11 cellular contexts compared by ENCODE assay signal in genomic region chr20:33687370-33687915, GRCh38. TPM values are rescaled to one million over a fixed set of nuclear protein-coding genes. Genes with fewer than 3 reads are reported as not detected.
DNase-seq lines count a peak whose midpoint lies in the region; ATAC-seq, FAIRE-seq and TF ChIP-seq lines count a peak whose summit lies in the region.
"Had no signal": no experiment of that assay in that cellular context is flagged by ENCODE, and none has a peak within 500 bp of the region (broad histone marks: within the 10 kb centered on the region; RNA-seq: fewer than 3 reads in every experiment).

No MANE protein-coding gene starts in this region.

- no peaks in the 10 kb centered on the region for H3K9me2 ChIP-seq in SK-N-SH

- no peaks in the 10 kb centered on the region for H3K27me3 Mint-ChIP-seq in osteocyte (ENCODE audit: unreplicated experiment)

- no peaks in the 10 kb centered on the region for H3K36me3 Mint-ChIP-seq in osteocyte (ENCODE audit: unreplicated experiment)

- H3K27me3 ChIP-seq in SK-N-SH (ENCODE audit: insufficient read depth): no peaks in the 10 kb centered on the region
- no peaks in the 10 kb centered on the region for H3K27me3 ChIP-seq in GM12878 (replicated peaks in 1 of 2; ENCODE audit: control insufficient read depth in 2 of 2, insufficient read depth in 2 of 2, low read length in 1 of 2)
- no peaks in the 10 kb centered on the region for H3K27me3 ChIP-seq in BE2C

- no peak for TF ChIP-seq CTCF in SK-N-SH (IDR thresholded peaks at IDR 0.05)
- TF ChIP-seq CTCF in GM12878 (IDR thresholded peaks at IDR 0.05 in 2 of 3, conservative IDR thresholded peaks at IDR 0.05 in 1 of 3; ENCODE audit: control insufficient read depth in 2 of 3, extremely low read depth in 1 of 3, insufficient read depth in 1 of 3, low read depth in 3 of 3, low read length in 3 of 3): no peak
- no peak for TF ChIP-seq CTCF in osteocyte (IDR thresholded peaks at IDR 0.05)
- no peak for TF ChIP-seq CTCF in BE2C (IDR thresholded peaks at IDR 0.05; ENCODE audit: low read depth, low read length)

- H3K9me3 Mint-ChIP-seq in osteocyte (ENCODE audit: unreplicated experiment): no peaks in the 10 kb centered on the region

- WGBS in SK-N-SH (ENCODE audit: low lambda C conversion rate): 91% methylated on average over 8 of the region's 8 CpGs
- 89% methylated on average over 8 of the region's 8 CpGs for WGBS in GM12878 (ENCODE audit: insufficient coverage, insufficient replicate concordance, low lambda C conversion rate, missing lambda C conversion rate)

- H3K9ac ChIP-seq in SK-N-SH (no peak overlapping the region), GM12878 (ENCODE audit: control insufficient read depth, insufficient read depth, low read length) (no peak overlapping the region)

- SMC1A ChIA-PET in GM12878 (lab: Charles Lee; ENCODE audit: uncharacterized antibody, unreplicated experiment): interaction anchor here (1.5 kb wide), 1 partner anchor 12 kb away, joined by 5 read pairs; no protein-coding TSS in a partner anchor

- H3K36me3 ChIP-seq in SK-N-SH (replicated peaks in 1 of 2; ENCODE audit: control insufficient read depth in 1 of 2, insufficient read depth in 2 of 2, low read length in 1 of 2) (no peaks in the 10 kb centered on the region), GM12878 (ENCODE audit: control insufficient read depth in 2 of 2, insufficient read depth in 2 of 2, low read length in 1 of 2) (no peaks in the 10 kb centered on the region), BE2C (peaks cover 12% of the 10 kb centered on the region)

- no peak for TF ChIP-seq RAD21 in SK-N-SH (IDR thresholded peaks at IDR 0.05; ENCODE audit: low read length)
- no peak for TF ChIP-seq RAD21 in GM12878 (IDR thresholded peaks at IDR 0.05; ENCODE audit: insufficient read depth, low read depth, low read length)

- POLR2A ChIA-PET in SK-N-SH (lab: Yijun Ruan, JAX): interaction anchor here (0.6 kb wide), 1 partner anchor 9 kb away, joined by 3 read pairs; no protein-coding TSS in a partner anchor
- POLR2A ChIA-PET in GM12878 (lab: Charles Lee): interaction anchor here (1.1 kb wide), 1 partner anchor 22 kb away, joined by 3 read pairs; no protein-coding TSS in a partner anchor

- intact Hi-C loops in GM12878 (cut with micrococcal nuclease; ENCODE audit: unreplicated experiment): loop anchor here (5.0 to 10.0 kb wide), 2 partner anchors 90 to 307 kb away; partner anchors contain the start of gene RALY

- no peak overlapping the region for H3K4me3 Mint-ChIP-seq in osteocyte (ENCODE audit: unreplicated experiment)

- H3K4me1 Mint-ChIP-seq in osteocyte (ENCODE audit: unreplicated experiment): peaks cover 18% of the 10 kb centered on the region

- H4K20me1 ChIP-seq in SK-N-SH (ENCODE audit: insufficient read depth) (no peaks in the 10 kb centered on the region; the same call in 1 of the 2 replicates), GM12878 (ENCODE audit: control insufficient read depth, insufficient read depth) (no peaks in the 10 kb centered on the region)

- peak overlapping the region; percentile 28 for H3K27ac Mint-ChIP-seq in osteocyte (ENCODE audit: unreplicated experiment)

- H3K4me3 ChIP-seq in SK-N-SH (ENCODE audit: low read depth in 2 of 2, low read length in 1 of 2) (no peak overlapping the region), GM12878 (no peak overlapping the region), BE2C (ENCODE audit: low read depth, low read length) (no peak overlapping the region)

- no peaks in the 10 kb centered on the region for H3F3A ChIP-seq in SK-N-SH (replicated peaks; ENCODE audit: insufficient read depth)

- H3K4me2 ChIP-seq in SK-N-SH (peak overlapping the region; percentile 62; the same call in 1 of the 2 replicates), GM12878 (ENCODE audit: control insufficient read depth, insufficient read depth) (no peak overlapping the region)

- H3K27ac ChIP-seq in SK-N-SH (ENCODE audit: low read depth in 2 of 2, low read length in 1 of 2): no peak overlapping the region
- H3K27ac ChIP-seq in GM12878 (ENCODE audit: control insufficient read depth, insufficient read depth): no peak overlapping the region

- H2AFZ ChIP-seq in SK-N-SH (ENCODE audit: low read depth) (peak overlapping the region; percentile 92; the same call in 1 of the 2 replicates), GM12878 (ENCODE audit: control insufficient read depth, low read depth, low read length) (no peak overlapping the region)

- H3K4me1 ChIP-seq in SK-N-SH (ENCODE audit: control insufficient read depth in 1 of 2, insufficient read depth in 2 of 2, low read depth in 1 of 2, low read length in 1 of 2) (peaks cover 7 to 19% of the 10 kb centered on the region in 2 experiments; a peak in 2 of 4 replicates), GM12878 (ENCODE audit: control insufficient read depth, insufficient read depth, low read length) (peaks cover 26% of the 10 kb centered on the region), BE2C (peaks cover 13% of the 10 kb centered on the region)

- H3K79me2 ChIP-seq in SK-N-SH (ENCODE audit: insufficient read depth): peaks cover 30% of the 10 kb centered on the region
- peaks cover 26% of the 10 kb centered on the region for H3K79me2 ChIP-seq in GM12878 (ENCODE audit: control insufficient read depth, insufficient read depth, low read length)

- CTCF ChIA-PET in SK-N-SH (lab: Yijun Ruan, JAX) (interaction anchor here (0.7 to 4.5 kb wide), 4 partner anchors 9 to 381 kb away, joined by 3 to 15 read pairs (median 5); no protein-coding TSS in a partner anchor), GM12878 (lab: Yijun Ruan, JAX) (interaction anchor here (1.1 to 5.6 kb wide), 2 partner anchors 20 to 196 kb away, joined by 3 to 38 read pairs; partner anchors contain the start of gene ACTL10)

- RAD21 ChIA-PET in GM12878 (lab: Charles Lee; ENCODE audit: unreplicated experiment): interaction anchor here (0.9 to 1.9 kb wide), 3 partner anchors 19 to 91 kb away, joined by 3 to 5 read pairs (median 4); partner anchors contain the start of gene PXMP4

- ATAC-seq in SK-N-SH treated with all-trans-retinoic acid at 6 μM for 48 hours (no peak), GM12878 (no peak)

- H3K9me3 ChIP-seq in SK-N-SH (no peaks in the 10 kb centered on the region), GM12878 (replicated peaks; ENCODE audit: control insufficient read depth, insufficient read depth, low read length) (no peaks in the 10 kb centered on the region), BE2C (no peaks in the 10 kb centered on the region)

- no peak for TF ChIP-seq POLR2A in GM12878 (IDR thresholded peaks at IDR 0.05; ENCODE audit: low read depth, low read length)

- in situ Hi-C loops in GM12878 (cut with MboI): no loop called here

- DNase-seq in SK-N-SH (no peak), NOMO-1 treated with dmso at 0.1 percent for 144 hours (lab: John Stamatoyannopoulos, UW; ENCODE audit: unreplicated experiment) (peak; percentile 95), GM12878 (ENCODE audit: low read depth, low spot score) (no peak), osteocyte (ENCODE audit: extremely low spot score, unreplicated experiment) (no peak), NCI-H1436 (lab: John Stamatoyannopoulos, UW) (no peak), BE2C (no peak), GM19240 (ENCODE audit: insufficient read length, low spot score) (no peak)
- DNase-seq: effector CD4-positive, alpha-beta T cell; left cardiac atrium; NCI-H69 had no signal

- FAIRE-seq in GM12878 (lab: Jason Lieb, UNC): no peak

- no peak for TF ChIP-seq EP300 in SK-N-SH (IDR thresholded peaks at IDR 0.05; ENCODE audit: borderline replicate concordance in 1 of 2, low read depth in 1 of 2, low read length in 1 of 2)
- TF ChIP-seq EP300 in GM12878 (IDR thresholded peaks at IDR 0.05; ENCODE audit: borderline replicate concordance in 1 of 2, control insufficient read depth in 1 of 2, low read depth in 2 of 2, low read length in 2 of 2): no peak

- BruUV-seq in GM12878 (replicated peaks; lab: Mats Ljungman, UMichigan): no TSS peak

RNA-seq across cellular contexts. Expression of gene E2F1, which starts 1.3 kb away (rescaled TPM):
- 12.4 and 15.0 TPM in 2 replicates for polyA plus RNA-seq in SK-N-SH (2012; rRNA removed)
- 7.9 and 11.4 TPM in 2 replicates for polyA plus RNA-seq in SK-N-SH (2012; cell fraction: cytosol; rRNA removed)
- 32.7 and 45.1 TPM in 2 replicates for polyA plus RNA-seq in SK-N-SH (2012; cell fraction: nucleus; rRNA removed)
- total RNA-seq in GM12878 (2013; cell fraction: nucleolus; rRNA removed): 8.1 and 11.3 TPM in 2 replicates
- total RNA-seq in GM12878 (2014; rRNA removed): 31.6 and 36.7 TPM in 2 replicates
- total RNA-seq in GM12878 (2014; rRNA removed; fragmentation: Illumina TruSeq; extraction: Trizol): 22.8 and 26.1 TPM in 2 replicates
- 41.5 and 43.2 TPM in 2 replicates for total RNA-seq in GM12878 (2021)
- 7.8 TPM for polyA plus RNA-seq in GM12878 (2011; ENCODE audit: low read depth)
- 10.0 and 17.8 TPM in 2 replicates for polyA plus RNA-seq in GM12878 (2011; rRNA removed)
- 21.2 and 29.9 TPM in 2 replicates for polyA plus RNA-seq in GM12878 (2011; cell fraction: cytosol; rRNA removed)
- 53.2 and 72.7 TPM in 2 replicates for polyA plus RNA-seq in GM12878 (2011; cell fraction: nucleus; rRNA removed)
- polyA plus RNA-seq in GM12878 (2012): 17.4 and 23.4 TPM in 2 replicates
- 13.0 and 21.6 TPM in 2 replicates for polyA plus RNA-seq in GM12878 (2014; fragmentation: Illumina TruSeq; extraction: Trizol)
- polyA plus RNA-seq in GM12878 (2014; fragmentation: Nextera tagmentation; extraction: Ambion mirVana): 1 to 10 TPM in 1 of 2 experiments, under 1 TPM in 1; 0.29 to 2.1 TPM
- polyA plus RNA-seq in GM12878 (2014; rRNA removed): 50.2 and 55.4 TPM in 2 replicates
- 10 to 100 TPM in 1 of 2 experiments, 1 to 10 TPM in 1; 3.2 to 16.7 TPM for polyA plus RNA-seq in GM12878 (2016; fragmentation: Nextera tagmentation; extraction: Ambion mirVana)
- polyA minus RNA-seq in GM12878 (2011; rRNA and poly(A)+ RNA removed): 11.0 and 14.8 TPM in 2 replicates
- 7.5 and 8.4 TPM in 2 replicates for polyA minus RNA-seq in GM12878 (2011; cell fraction: cytosol; rRNA and poly(A)+ RNA removed)
- 5.9 and 9.2 TPM in 2 replicates for polyA minus RNA-seq in GM12878 (2011; cell fraction: nucleus; rRNA and poly(A)+ RNA removed)
- 5.6 and 6.3 TPM in 2 replicates for total RNA-seq in osteocyte
- 18.2 TPM for polyA plus RNA-seq in BE2C (2012; ENCODE audit: insufficient read depth, insufficient read length, low read depth)

RNA-seq across cellular contexts. Expression of gene NECAB3, which starts 13.2 kb away (rescaled TPM):
- polyA plus RNA-seq in SK-N-SH (2012; rRNA removed) (20.1 and 25.1 TPM in 2 replicates), GM12878 (2011; rRNA removed) (2.1 and 3.6 TPM in 2 replicates), GM12878 (2014; fragmentation: Illumina TruSeq; extraction: Trizol) (3.4 and 4.6 TPM in 2 replicates), GM12878 (2014; fragmentation: Nextera tagmentation; extraction: Ambion mirVana) (1 to 10 TPM in 1 of 2 experiments, under 1 TPM in 1; 0.21 to 1.3 TPM), GM12878 (2014; rRNA removed) (14.5 and 17.0 TPM in 2 replicates), GM12878 (2016; fragmentation: Nextera tagmentation; extraction: Ambion mirVana) (1 to 10 TPM; 7.0 to 8.5 TPM)
- 5.8 and 10.6 TPM in 2 replicates for polyA plus RNA-seq in SK-N-SH (2012; cell fraction: cytosol; rRNA removed)
- polyA plus RNA-seq in SK-N-SH (2012; cell fraction: nucleus; rRNA removed): 112 and 142 TPM in 2 replicates
- total RNA-seq in GM12878 (2013; cell fraction: nucleolus; rRNA removed): 19.3 and 24.9 TPM in 2 replicates
- total RNA-seq in GM12878 (2014; rRNA removed) (14.3 and 15.6 TPM in 2 replicates), GM12878 (2014; rRNA removed; fragmentation: Illumina TruSeq; extraction: Trizol) (7.3 and 7.6 TPM in 2 replicates), GM12878 (2021) (13.6 and 14.2 TPM in 2 replicates), osteocyte (29.1 and 30.0 TPM in 2 replicates)
- 1.4 TPM for polyA plus RNA-seq in GM12878 (2011; ENCODE audit: low read depth)
- polyA plus RNA-seq in GM12878 (2011; cell fraction: cytosol; rRNA removed): 5.9 and 8.1 TPM in 2 replicates
- polyA plus RNA-seq in GM12878 (2011; cell fraction: nucleus; rRNA removed): 30.0 and 35.4 TPM in 2 replicates
- polyA plus RNA-seq in GM12878 (2012): 5.9 and 6.9 TPM in 2 replicates
- polyA minus RNA-seq in GM12878 (2011; rRNA and poly(A)+ RNA removed): 2.5 and 8.5 TPM in 2 replicates
- 3.2 and 5.5 TPM in 2 replicates for polyA minus RNA-seq in GM12878 (2011; cell fraction: cytosol; rRNA and poly(A)+ RNA removed)
- polyA minus RNA-seq in GM12878 (2011; cell fraction: nucleus; rRNA and poly(A)+ RNA removed): 8.0 and 9.9 TPM in 2 replicates
- 39.5 TPM for polyA plus RNA-seq in BE2C (2012; ENCODE audit: insufficient read depth, insufficient read length, low read depth)

RNA-seq across cellular contexts. Expression of gene ACTL10, which starts 20.7 kb away (rescaled TPM):
- 0.19 and 0.25 TPM in 2 replicates for polyA plus RNA-seq in SK-N-SH (2012; rRNA removed)
- 0.09 and 0.20 TPM in 2 replicates for polyA plus RNA-seq in SK-N-SH (2012; cell fraction: cytosol; rRNA removed)
- 0.32 and 0.33 TPM in 2 replicates for polyA plus RNA-seq in SK-N-SH (2012; cell fraction: nucleus; rRNA removed)
- 2.4 TPM in 2 replicates for total RNA-seq in GM12878 (2013; cell fraction: nucleolus; rRNA removed)
- 4.3 and 5.0 TPM in 2 replicates for total RNA-seq in GM12878 (2014; rRNA removed)
- 0.28 and 0.49 TPM in 2 replicates for total RNA-seq in GM12878 (2014; rRNA removed; fragmentation: Illumina TruSeq; extraction: Trizol)
- 3.6 and 3.7 TPM in 2 replicates for total RNA-seq in GM12878 (2021)
- not detected for polyA plus RNA-seq in GM12878 (2011; ENCODE audit: low read depth)
- 0.04 and 0.12 TPM in 2 replicates for polyA plus RNA-seq in GM12878 (2011; rRNA removed)
- polyA plus RNA-seq in GM12878 (2011; cell fraction: cytosol; rRNA removed): 0.19 and 0.22 TPM in 2 replicates
- 0.61 and 1.0 TPM in 2 replicates for polyA plus RNA-seq in GM12878 (2011; cell fraction: nucleus; rRNA removed)
- polyA plus RNA-seq in GM12878 (2012): 0.90 and 1.2 TPM in 2 replicates
- polyA plus RNA-seq in GM12878 (2014; fragmentation: Illumina TruSeq; extraction: Trizol): 0.21 TPM in 1 of 2 replicates, not detected in the other
- under 1 TPM; 0.16 to 0.46 TPM for polyA plus RNA-seq in GM12878 (2014; fragmentation: Nextera tagmentation; extraction: Ambion mirVana)
- polyA plus RNA-seq in GM12878 (2014; rRNA removed): 1.3 and 2.4 TPM in 2 replicates
- polyA plus RNA-seq in GM12878 (2016; fragmentation: Nextera tagmentation; extraction: Ambion mirVana): 1 to 10 TPM; 3.6 to 4.7 TPM
- 0.22 and 0.62 TPM in 2 replicates for polyA minus RNA-seq in GM12878 (2011; rRNA and poly(A)+ RNA removed)
- 0.53 and 0.83 TPM in 2 replicates for polyA minus RNA-seq in GM12878 (2011; cell fraction: cytosol; rRNA and poly(A)+ RNA removed)
- polyA minus RNA-seq in GM12878 (2011; cell fraction: nucleus; rRNA and poly(A)+ RNA removed): 2.9 and 5.5 TPM in 2 replicates
- total RNA-seq in osteocyte: 0.52 and 0.54 TPM in 2 replicates
- polyA plus RNA-seq in BE2C (2012; ENCODE audit: insufficient read depth, insufficient read length, low read depth): 4.3 TPM

RNA-seq across cellular contexts. Expression of gene C20orf144, which starts 25.3 kb away (rescaled TPM):
- polyA plus RNA-seq in SK-N-SH (2012; rRNA removed): 0.12 and 0.13 TPM in 2 replicates
- 0.10 and 0.18 TPM in 2 replicates for polyA plus RNA-seq in SK-N-SH (2012; cell fraction: cytosol; rRNA removed)
- 0.08 and 0.15 TPM in 2 replicates for polyA plus RNA-seq in SK-N-SH (2012; cell fraction: nucleus; rRNA removed)
- total RNA-seq in GM12878 (2013; cell fraction: nucleolus; rRNA removed): 0.38 and 0.54 TPM in 2 replicates
- 0.27 TPM in 1 of 2 replicates, not detected in the other for total RNA-seq in GM12878 (2014; rRNA removed)
- total RNA-seq in GM12878 (2014; rRNA removed; fragmentation: Illumina TruSeq; extraction: Trizol): 0.05 and 0.13 TPM in 2 replicates
- 0.11 and 0.23 TPM in 2 replicates for total RNA-seq in GM12878 (2021)
- polyA plus RNA-seq in GM12878 (2011; ENCODE audit: low read depth): not detected
- polyA plus RNA-seq in GM12878 (2011; rRNA removed): 0.07 and 0.12 TPM in 2 replicates
- polyA plus RNA-seq in GM12878 (2011; cell fraction: cytosol; rRNA removed): 0.10 and 0.22 TPM in 2 replicates
- polyA plus RNA-seq in GM12878 (2011; cell fraction: nucleus; rRNA removed): 0.25 and 0.38 TPM in 2 replicates
- 0.13 and 0.15 TPM in 2 replicates for polyA plus RNA-seq in GM12878 (2012)
- polyA plus RNA-seq in GM12878 (2014; fragmentation: Illumina TruSeq; extraction: Trizol): 0.17 and 0.24 TPM in 2 replicates
- polyA plus RNA-seq in GM12878 (2014; fragmentation: Nextera tagmentation; extraction: Ambion mirVana): under 1 TPM in 1 of 2 experiments, not detected in 1; 0.04 TPM
- polyA plus RNA-seq in GM12878 (2014; rRNA removed): 0.27 and 0.61 TPM in 2 replicates
- polyA plus RNA-seq in GM12878 (2016; fragmentation: Nextera tagmentation; extraction: Ambion mirVana): under 1 TPM; 0.32 to 0.62 TPM
- 1.0 and 1.1 TPM in 2 replicates for polyA minus RNA-seq in GM12878 (2011; rRNA and poly(A)+ RNA removed)
- polyA minus RNA-seq in GM12878 (2011; cell fraction: cytosol; rRNA and poly(A)+ RNA removed): 0.53 TPM in 1 of 2 replicates, not detected in the other
- 1.1 and 1.3 TPM in 2 replicates for polyA minus RNA-seq in GM12878 (2011; cell fraction: nucleus; rRNA and poly(A)+ RNA removed)
- total RNA-seq in osteocyte: 0.13 and 0.37 TPM in 2 replicates
- 0.57 TPM for polyA plus RNA-seq in BE2C (2012; ENCODE audit: insufficient read depth, insufficient read length, low read depth)

RNA-seq across cellular contexts. Expression of gene PXMP4, which starts 32.7 kb away (rescaled TPM):
- polyA plus RNA-seq in SK-N-SH (2012; rRNA removed) (5.6 and 5.7 TPM in 2 replicates), GM12878 (2011; rRNA removed) (2.7 and 4.9 TPM in 2 replicates), GM12878 (2014; fragmentation: Illumina TruSeq; extraction: Trizol) (1.3 and 5.4 TPM in 2 replicates), GM12878 (2014; fragmentation: Nextera tagmentation; extraction: Ambion mirVana) (10 to 100 TPM; 12.2 to 19.2 TPM), GM12878 (2014; rRNA removed) (4.8 and 5.7 TPM in 2 replicates), GM12878 (2016; fragmentation: Nextera tagmentation; extraction: Ambion mirVana) (10 to 100 TPM; 14.2 to 15.7 TPM)
- polyA plus RNA-seq in SK-N-SH (2012; cell fraction: cytosol; rRNA removed): 2.0 and 3.4 TPM in 2 replicates
- polyA plus RNA-seq in SK-N-SH (2012; cell fraction: nucleus; rRNA removed): 2.9 and 4.0 TPM in 2 replicates
- total RNA-seq in GM12878 (2013; cell fraction: nucleolus; rRNA removed): 5.6 and 7.9 TPM in 2 replicates
- total RNA-seq in GM12878 (2014; rRNA removed) (7.5 and 9.7 TPM in 2 replicates), GM12878 (2014; rRNA removed; fragmentation: Illumina TruSeq; extraction: Trizol) (2.1 and 3.6 TPM in 2 replicates), GM12878 (2021) (7.6 and 8.9 TPM in 2 replicates), osteocyte (2.1 and 3.4 TPM in 2 replicates)
- polyA plus RNA-seq in GM12878 (2011; ENCODE audit: low read depth): 3.6 TPM
- 7.3 and 7.6 TPM in 2 replicates for polyA plus RNA-seq in GM12878 (2011; cell fraction: cytosol; rRNA removed)
- polyA plus RNA-seq in GM12878 (2011; cell fraction: nucleus; rRNA removed): 5.1 and 5.8 TPM in 2 replicates
- polyA plus RNA-seq in GM12878 (2012): 6.0 and 6.6 TPM in 2 replicates
- polyA minus RNA-seq in GM12878 (2011; rRNA and poly(A)+ RNA removed): 2.8 and 5.6 TPM in 2 replicates
- polyA minus RNA-seq in GM12878 (2011; cell fraction: cytosol; rRNA and poly(A)+ RNA removed): 4.7 and 6.7 TPM in 2 replicates
- polyA minus RNA-seq in GM12878 (2011; cell fraction: nucleus; rRNA and poly(A)+ RNA removed): 1.8 and 1.9 TPM in 2 replicates
- 12.9 TPM for polyA plus RNA-seq in BE2C (2012; ENCODE audit: insufficient read depth, insufficient read length, low read depth)
